ENCODE assay signal across 27 cellular contexts in genomic region chr2:167749016-167749415, GRCh38.
DNase-seq lines count a peak whose midpoint lies in the region; ATAC-seq, FAIRE-seq and TF ChIP-seq lines count a peak whose summit lies in the region.
"Had no signal": no experiment of that assay in that cellular context is flagged by ENCODE, and none has a peak within 500 bp of the region (broad histone marks: within the 10 kb centered on the region; RNA-seq: fewer than 3 reads in every experiment).

No MANE protein-coding gene starts in this region.

- CTCF ChIA-PET in A549 (lab: Yijun Ruan, JAX): no interaction called here
- CTCF ChIA-PET in K562 (lab: Yijun Ruan, JAX; ENCODE audit: low intra/inter-chr PET ratio): no interaction called here
- CTCF ChIA-PET in activated CD8-positive, alpha-beta memory T cell treated with anti-CD3 and anti-CD28 coated beads, Interleukin-2, amount 10 ng/mL, durations not matched to agents 7 days and 5 days (lab: Charles Lee): no interaction called here

- TF ChIP-seq EP300 in A549 (IDR thresholded peaks at IDR 0.05): no peak
- no peak for TF ChIP-seq EP300 in K562 (IDR thresholded peaks at IDR 0.05; ENCODE audit: low read length)

- intact Hi-C loops in K562 (cut with micrococcal nuclease): no loop called here

- DNase-seq in A549 (ENCODE audit: low read depth in 1 of 2, low spot score in 1 of 2) (no peak), HT1080 (ENCODE audit: low read depth) (peak; percentile 50), K562 (ENCODE audit: extremely low read depth in 1 of 4, low spot score in 3 of 4) (no peak), foreskin keratinocyte (peak in 1 of 2 donors; percentile 25), AG08395 (ENCODE audit: low spot score) (no peak)
- no peak for DNase-seq in activated CD8-positive, alpha-beta memory T cell treated with anti-CD3 and anti-CD28 coated beads, Interleukin-2, amount 10 ng/mL, durations not matched to agents 7 days and 5 days
- DNase-seq: ACHN; activated CD4-positive, alpha-beta T cell treated with anti-CD3 and anti-CD28 coated beads for 48 hours; activated naive CD4-positive, alpha-beta T cell treated with anti-CD3 and anti-CD28 coated beads, Interleukin-2, amount 10 ng/mL, durations not matched to agents 7 days and 5 days; anterior cingulate cortex; effector CD4-positive, alpha-beta T cell; immature natural killer cell; KBM-7; left lung; MV-4-11; NCI-H748 treated with DMSO at 0.1 percent for 48 hours; uterus had no signal

- in situ Hi-C loops in K562 (cut with MboI): no loop called here

- no peak for FAIRE-seq in A549 (lab: Jason Lieb, UNC)
- no peak for FAIRE-seq in K562 (lab: Jason Lieb, UNC)
- FAIRE-seq: D721Med had no signal

- no peak overlapping the region for H3K4me2 ChIP-seq in A549
- no peak overlapping the region for H3K4me2 ChIP-seq in K562 (ENCODE audit: insufficient read depth, low read length)
- H3K4me2 ChIP-seq: BLaER1 treated with 17β-estradiol and CSF1 and Interleukin-3, amounts not matched to agents 10 nM and 100 nM had no signal

- no peaks in the 10 kb centered on the region for H3K27me3 Mint-ChIP-seq in activated CD8-positive, alpha-beta memory T cell treated with anti-CD3 and anti-CD28 coated beads, Interleukin-2, amount 10 ng/mL, durations not matched to agents 7 days and 5 days
- H3K27me3 Mint-ChIP-seq: activated naive CD4-positive, alpha-beta T cell treated with anti-CD3 and anti-CD28 coated beads, Interleukin-2, amount 10 ng/mL, durations not matched to agents 7 days and 5 days had no signal

- H3K9me3 Mint-ChIP-seq in activated CD8-positive, alpha-beta memory T cell treated with anti-CD3 and anti-CD28 coated beads, Interleukin-2, amount 10 ng/mL, durations not matched to agents 7 days and 5 days (ENCODE audit: low read depth): no peaks in the 10 kb centered on the region
- H3K9me3 Mint-ChIP-seq: activated naive CD4-positive, alpha-beta T cell treated with anti-CD3 and anti-CD28 coated beads, Interleukin-2, amount 10 ng/mL, durations not matched to agents 7 days and 5 days; central memory CD8-positive, alpha-beta T cell; immature natural killer cell; T-helper 1 cell treated with Interleukin-12 subunit alpha and Interleukin-12 subunit beta and Interleukin-4 antibody, amounts not matched to agents 30 μg/mL and 1 μg/mL, for 36 hours had no signal

- H3K4me3 ChIP-seq in A549: no peak overlapping the region
- H3K4me3 ChIP-seq in K562: no peak overlapping the region
- H3K4me3 ChIP-seq: BLaER1 treated with 17β-estradiol and CSF1 and Interleukin-3, amounts not matched to agents 10 nM and 100 nM; left lung; suprapubic skin; uterus had no signal

- no peaks in the 10 kb centered on the region for H3K4me1 Mint-ChIP-seq in activated CD8-positive, alpha-beta memory T cell treated with anti-CD3 and anti-CD28 coated beads, Interleukin-2, amount 10 ng/mL, durations not matched to agents 7 days and 5 days
- H3K4me1 Mint-ChIP-seq: activated naive CD4-positive, alpha-beta T cell treated with anti-CD3 and anti-CD28 coated beads, Interleukin-2, amount 10 ng/mL, durations not matched to agents 7 days and 5 days; central memory CD8-positive, alpha-beta T cell; immature natural killer cell had no signal

- no peaks in the 10 kb centered on the region for H3K27me3 ChIP-seq in K562 (ENCODE audit: control insufficient read depth in 2 of 2, insufficient read depth in 2 of 2, low read length in 2 of 2)
- H3K27me3 ChIP-seq in foreskin keratinocyte: no peaks in the 10 kb centered on the region
- H3K27me3 ChIP-seq: BLaER1 treated with 17β-estradiol and CSF1 and Interleukin-3, amounts not matched to agents 10 nM and 100 nM; left lung; suprapubic skin; uterus had no signal

- ATAC-seq in A549 (no peak; a peak in 1 of 6 replicates), K562 (no peak), foreskin keratinocyte (peak; percentile 56), GM18868 (IDR thresholded peaks at IDR 0.05; ENCODE audit: unreplicated experiment) (no peak), HG02852 (IDR thresholded peaks at IDR 0.05; ENCODE audit: unreplicated experiment) (no peak)
- ATAC-seq in activated CD8-positive, alpha-beta memory T cell treated with anti-CD3 and anti-CD28 coated beads, Interleukin-2, amount 10 ng/mL, durations not matched to agents 7 days and 5 days: no peak
- ATAC-seq: left lung; natural killer cell treated with Interleukin-12 subunit alpha and Interleukin-12 subunit beta and Interleukin-15 and Interleukin-18, amount 100 ng/mL, for 72 hours; Panc1 had no signal

- POLR2A ChIA-PET in A549 (lab: Yijun Ruan, JAX) (no interaction called here), K562 (lab: Yijun Ruan, JAX) (interaction anchor here (1.6 kb wide), 1 partner anchor 21 kb away, joined by 3 read pairs; no protein-coding TSS in a partner anchor)

- H2AFZ ChIP-seq in K562 (ENCODE audit: low read depth, low read length): no peak overlapping the region

- H3K4me1 ChIP-seq in A549 (no peaks in the 10 kb centered on the region), K562 (replicated peaks in 1 of 2; ENCODE audit: control insufficient read depth in 2 of 2, insufficient read depth in 2 of 2, low read length in 2 of 2) (no peaks in the 10 kb centered on the region), foreskin keratinocyte (no peaks in the 10 kb centered on the region)
- H3K4me1 ChIP-seq: BLaER1 treated with 17β-estradiol and CSF1 and Interleukin-3, amounts not matched to agents 10 nM and 100 nM; left lung; suprapubic skin; uterus had no signal

- TF ChIP-seq RAD21 in A549 (conservative IDR thresholded peaks at IDR 0.05 in 1 of 2, IDR thresholded peaks at IDR 0.05 in 1 of 2) (no peak), K562 (CRISPR knock-in tag; conservative IDR thresholded peaks at IDR 0.05 in 1 of 2, IDR thresholded peaks at IDR 0.05 in 1 of 2) (no peak)

- BruUV-seq in K562 (replicated peaks; lab: Mats Ljungman, UMichigan): no TSS peak

- no peak overlapping the region for H3K4me3 Mint-ChIP-seq in activated CD8-positive, alpha-beta memory T cell treated with anti-CD3 and anti-CD28 coated beads, Interleukin-2, amount 10 ng/mL, durations not matched to agents 7 days and 5 days
- H3K4me3 Mint-ChIP-seq: activated naive CD4-positive, alpha-beta T cell treated with anti-CD3 and anti-CD28 coated beads, Interleukin-2, amount 10 ng/mL, durations not matched to agents 7 days and 5 days; central memory CD8-positive, alpha-beta T cell; immature natural killer cell; mesothelial cell of epicardium; natural killer cell treated with Interleukin-12 subunit alpha and Interleukin-12 subunit beta and Interleukin-15 and Interleukin-18, amount 100 ng/mL, for 72 hours; T-helper 1 cell treated with Interleukin-12 subunit alpha and Interleukin-12 subunit beta and Interleukin-4 antibody, amounts not matched to agents 30 μg/mL and 1 μg/mL, for 36 hours had no signal

- H3K9me1 ChIP-seq in K562 (ENCODE audit: control insufficient read depth, insufficient read depth, low read length): no peaks in the 10 kb centered on the region

- H3K36me3 Mint-ChIP-seq in activated CD8-positive, alpha-beta memory T cell treated with anti-CD3 and anti-CD28 coated beads, Interleukin-2, amount 10 ng/mL, durations not matched to agents 7 days and 5 days: no peaks in the 10 kb centered on the region
- H3K36me3 Mint-ChIP-seq: activated naive CD4-positive, alpha-beta T cell treated with anti-CD3 and anti-CD28 coated beads, Interleukin-2, amount 10 ng/mL, durations not matched to agents 7 days and 5 days; immature natural killer cell; mesothelial cell of epicardium; natural killer cell treated with Interleukin-12 subunit alpha and Interleukin-12 subunit beta and Interleukin-15 and Interleukin-18, amount 100 ng/mL, for 72 hours had no signal

- TF ChIP-seq POLR2A in A549 (IDR thresholded peaks at IDR 0.05; ENCODE audit: low read length) (no peak), K562 (conservative IDR thresholded peaks at IDR 0.05) (no peak)

- H4K20me1 ChIP-seq in K562 (replicated peaks; ENCODE audit: control insufficient read depth, insufficient read depth, low read length): no peaks in the 10 kb centered on the region
- H4K20me1 ChIP-seq: BLaER1 treated with 17β-estradiol and CSF1 and Interleukin-3, amounts not matched to agents 10 nM and 100 nM had no signal

- TF ChIP-seq CTCF in A549 (IDR thresholded peaks at IDR 0.05) (no peak), K562 (IDR thresholded peaks at IDR 0.05 in 2 of 3, conservative IDR thresholded peaks at IDR 0.05 in 1 of 3; ENCODE audit: insufficient read depth in 2 of 3, low read depth in 1 of 3, low read length in 3 of 3) (no peak), foreskin keratinocyte (conservative IDR thresholded peaks at IDR 0.05) (no peak)

- no peak overlapping the region for H3K27ac Mint-ChIP-seq in activated CD8-positive, alpha-beta memory T cell treated with anti-CD3 and anti-CD28 coated beads, Interleukin-2, amount 10 ng/mL, durations not matched to agents 7 days and 5 days
- H3K27ac Mint-ChIP-seq: activated naive CD4-positive, alpha-beta T cell treated with anti-CD3 and anti-CD28 coated beads, Interleukin-2, amount 10 ng/mL, durations not matched to agents 7 days and 5 days; immature natural killer cell; mesothelial cell of epicardium; natural killer cell treated with Interleukin-12 subunit alpha and Interleukin-12 subunit beta and Interleukin-15 and Interleukin-18, amount 100 ng/mL, for 72 hours; T-helper 1 cell treated with Interleukin-12 subunit alpha and Interleukin-12 subunit beta and Interleukin-4 antibody, amounts not matched to agents 30 μg/mL and 1 μg/mL, for 36 hours had no signal

- H3K79me2 ChIP-seq in K562 (ENCODE audit: control insufficient read depth, insufficient read depth, low read length): no peaks in the 10 kb centered on the region

- no peak overlapping the region for H3K9ac ChIP-seq in K562 (ENCODE audit: insufficient read depth in 1 of 2, low read depth in 2 of 2, low read length in 2 of 2)
- H3K9ac ChIP-seq: BLaER1 treated with 17β-estradiol and CSF1 and Interleukin-3, amounts not matched to agents 10 nM and 100 nM had no signal

- 44% methylated on average over 3 of the region's 3 CpGs for WGBS in A549 (ENCODE audit: missing lambda C conversion rate)
- 0% methylated on average over 3 of the region's 3 CpGs for WGBS in K562 (ENCODE audit: insufficient coverage, low coverage, missing lambda C conversion rate)

- H3K9me3 ChIP-seq in A549 (no peaks in the 10 kb centered on the region), K562 (replicated peaks; ENCODE audit: control insufficient read depth, insufficient read depth, low read depth, low read length) (no peaks in the 10 kb centered on the region)
- H3K9me3 ChIP-seq: BLaER1 treated with 17β-estradiol and CSF1 and Interleukin-3, amounts not matched to agents 10 nM and 100 nM; left lung; suprapubic skin; uterus had no signal

- no peaks in the 10 kb centered on the region for H3K36me3 ChIP-seq in K562 (ENCODE audit: control insufficient read depth, insufficient read depth, low read length)
- H3K36me3 ChIP-seq: BLaER1 treated with 17β-estradiol and CSF1 and Interleukin-3, amounts not matched to agents 10 nM and 100 nM; left lung; suprapubic skin; uterus had no signal

- H3K27ac ChIP-seq in A549 (no peak overlapping the region), K562 (ENCODE audit: extremely low read depth, low read depth, low read length) (no peak overlapping the region), foreskin keratinocyte (no peak overlapping the region)
- H3K27ac ChIP-seq: BLaER1 treated with 17β-estradiol and CSF1 and Interleukin-3, amounts not matched to agents 10 nM and 100 nM; left lung; suprapubic skin; uterus had no signal

TF ChIP-seq in K562, 482 proteins besides CTCF, POLR2A, EP300 and RAD21 (continues in another document):
- no peak for TF ChIP-seq HNRNPH1 (optimal IDR thresholded peaks at IDR 0.05; ENCODE audit: low read depth, low read length)

Comparison
In these comparisons a context has a peak if more than half of its experiments do, and no peak if none do; other contexts are left out.
1. Of the 35 proteins assayed by ChIP-seq in both K562 and A549: peak only in K562: CEBPB; only in A549: none; in both: none; in neither: 34.